ENCODE assay signal across 1 cellular context in genomic region chr14:38040411-38040810, GRCh38.
TF ChIP-seq lines count a peak whose summit lies in the region.

No MANE protein-coding gene starts in this region.

TF ChIP-seq in HepG2, 621 proteins besides CTCF, POLR2A, EP300 and RAD21 (continued from another document):
- TF ChIP-seq MNT (IDR thresholded peaks at IDR 0.05) (peak; percentile 83), ZNF558 (CRISPR knock-in tag; IDR thresholded peaks at IDR 0.05; ENCODE audit: borderline replicate concordance) (no peak)
